Comparison of ENCODE assay signal across 1 cellular context in the genomic region with DNA sequence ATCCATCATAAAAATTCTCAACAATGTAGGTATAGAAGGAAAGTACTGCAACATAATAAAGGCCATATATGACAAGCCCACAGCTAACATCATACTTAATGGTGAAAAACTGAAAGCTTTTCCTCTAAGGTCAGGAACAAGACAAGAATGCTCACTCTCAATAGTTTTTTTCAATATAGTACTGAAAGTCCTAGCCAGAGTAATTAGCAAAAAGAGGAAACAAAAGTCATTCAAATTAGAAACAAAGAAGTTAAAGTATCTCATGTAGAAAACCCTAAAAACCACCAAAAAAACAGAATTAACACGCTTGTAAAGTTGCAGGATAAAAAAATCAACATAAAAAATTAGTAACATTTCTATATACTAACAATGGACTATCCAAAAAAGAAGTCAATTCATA.
TF ChIP-seq lines count a peak whose summit lies in the region.

No MANE protein-coding gene starts in this region.

TF ChIP-seq in GM12878, 131 proteins besides CTCF, POLR2A, EP300 and RAD21 (continued from another document):
- TF ChIP-seq, protein P1, sequence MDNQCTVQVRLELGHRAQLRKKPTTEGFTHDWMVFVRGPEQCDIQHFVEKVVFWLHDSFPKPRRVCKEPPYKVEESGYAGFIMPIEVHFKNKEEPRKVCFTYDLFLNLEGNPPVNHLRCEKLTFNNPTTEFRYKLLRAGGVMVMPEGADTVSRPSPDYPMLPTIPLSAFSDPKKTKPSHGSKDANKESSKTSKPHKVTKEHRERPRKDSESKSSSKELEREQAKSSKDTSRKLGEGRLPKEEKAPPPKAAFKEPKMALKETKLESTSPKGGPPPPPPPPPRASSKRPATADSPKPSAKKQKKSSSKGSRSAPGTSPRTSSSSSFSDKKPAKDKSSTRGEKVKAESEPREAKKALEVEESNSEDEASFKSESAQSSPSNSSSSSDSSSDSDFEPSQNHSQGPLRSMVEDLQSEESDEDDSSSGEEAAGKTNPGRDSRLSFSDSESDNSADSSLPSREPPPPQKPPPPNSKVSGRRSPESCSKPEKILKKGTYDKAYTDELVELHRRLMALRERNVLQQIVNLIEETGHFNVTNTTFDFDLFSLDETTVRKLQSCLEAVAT (IDR thresholded peaks at IDR 0.05), result 0 out of 2 replicates have a peak, but pooled peaks have one; percentile 39
- TF ChIP-seq MTA2 (IDR thresholded peaks at IDR 0.05; ENCODE audit: low read depth) (peak; percentile 96), EGR1 (IDR thresholded peaks at IDR 0.05; ENCODE audit: borderline replicate concordance in 1 of 2, low read depth in 2 of 2, low read length in 2 of 2) (no peak), DPF2 (IDR thresholded peaks at IDR 0.05) (0 out of 2 replicates have a peak, but pooled peaks have one; percentile 21), ZNF274 (IDR thresholded peaks at IDR 0.05; ENCODE audit: insufficient read depth, insufficient read length) (no peak), BMI1 (IDR thresholded peaks at IDR 0.05; ENCODE audit: borderline replicate concordance) (0 out of 2 replicates have a peak, but pooled peaks have one; percentile 20), SMAD1 (IDR thresholded peaks at IDR 0.05; ENCODE audit: low read depth, partially characterized antibody) (no peak), RUNX3 (IDR thresholded peaks at IDR 0.05; ENCODE audit: low read length) (peak; percentile 34; the same call in 1 of the 2 replicates), RBBP5 (conservative IDR thresholded peaks at IDR 0.05) (no peak), MEF2B (IDR thresholded peaks at IDR 0.05; ENCODE audit: partially characterized antibody, poor library complexity, severe bottlenecking) (peak; percentile 81), CHD2 (IDR thresholded peaks at IDR 0.05; ENCODE audit: borderline replicate concordance, low read depth, low read length) (no peak), ZNF384 (IDR thresholded peaks at IDR 0.05; ENCODE audit: borderline replicate concordance, low read depth, low read length) (peak; percentile 38; the same call in 1 of the 2 replicates)
